Comparison of ENCODE assay signal across 13 cellular contexts in the genomic region with DNA sequence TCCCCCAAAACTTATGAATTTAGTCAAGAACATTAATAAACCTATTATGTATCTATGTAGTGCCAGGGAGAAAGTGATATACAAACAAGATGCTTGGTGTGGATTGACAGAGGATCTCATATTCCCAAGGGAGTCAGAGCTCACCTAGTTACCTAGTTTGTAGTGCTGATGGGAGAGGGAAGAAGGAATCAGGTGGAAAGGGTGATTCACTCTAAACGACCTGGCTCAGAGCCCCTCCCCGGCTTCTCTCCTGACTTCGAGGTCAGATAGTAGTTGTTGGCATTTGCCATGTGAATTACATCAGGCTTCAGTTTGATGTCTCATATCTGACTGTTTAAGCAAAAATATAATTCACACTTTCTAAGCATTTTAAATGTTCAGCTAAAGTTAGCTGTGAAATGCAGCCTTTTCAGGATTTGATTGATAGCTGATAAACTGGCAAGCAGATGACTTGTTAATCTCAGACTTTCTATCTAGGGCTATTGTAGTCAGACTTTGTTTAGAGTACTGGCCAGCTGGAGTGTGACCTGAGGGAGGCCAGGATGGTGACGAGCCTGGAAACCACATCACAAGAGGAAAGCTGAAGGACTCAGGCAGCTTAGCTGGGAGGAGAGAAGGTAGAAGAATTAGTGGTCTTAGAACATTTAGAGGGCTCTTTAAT.
A peak's percentile ranks its signal among the peaks of the same experiment; 100 is the strongest.
DNase-seq lines count a peak whose midpoint lies in the region; ATAC-seq and TF ChIP-seq lines count a peak whose summit lies in the region.
"Had no signal": no experiment of that assay in that cellular context is flagged by ENCODE, and none has a peak within 500 bp of the region (broad histone marks: within the 10 kb centered on the region; RNA-seq: fewer than 3 reads in every experiment).

No MANE protein-coding gene starts in this region.

- H3K4me3 ChIP-seq in right atrium auricular region (no peak overlapping the region), WERI-Rb-1 (ENCODE audit: low read depth, low read length) (no peak overlapping the region)

- H3K27me3 ChIP-seq in right atrium auricular region (no peaks in the 10 kb centered on the region), WERI-Rb-1 (ENCODE audit: insufficient read depth, low read depth, severe bottlenecking) (no peaks in the 10 kb centered on the region)

- TF ChIP-seq CTCF in right atrium auricular region (IDR thresholded peaks at IDR 0.05), result no peak
- no peak for TF ChIP-seq CTCF in WERI-Rb-1 (IDR thresholded peaks at IDR 0.05; ENCODE audit: low read depth, low read length)

- no peaks in the 10 kb centered on the region for H3K9me3 ChIP-seq in right atrium auricular region
- peaks cover 3% of the 10 kb centered on the region for H3K9me3 ChIP-seq in WERI-Rb-1 (ENCODE audit: severe bottlenecking)

- intact Hi-C loops in left ventricle myocardium superior (cut with micrococcal nuclease), result no loop called here

- H3K4me1 ChIP-seq in right atrium auricular region, result no peaks in the 10 kb centered on the region

- peak; percentile 73 for ATAC-seq in left ventricle myocardium superior
- ATAC-seq in HG03175 (IDR thresholded peaks at IDR 0.05; ENCODE audit: unreplicated experiment), result no peak
- ATAC-seq in HG02885 (IDR thresholded peaks at IDR 0.05; ENCODE audit: poor library complexity, unreplicated experiment), result no peak
- ATAC-seq: stimulated activated naive CD8-positive, alpha-beta T cell treated with anti-CD3 and anti-CD28 coated beads, Interleukin-15, amount 100 ng/mL, for 72 hours had no signal

- H3K27ac ChIP-seq in right atrium auricular region (no peak overlapping the region), WERI-Rb-1 (no peak overlapping the region)

- H3K36me3 ChIP-seq in right atrium auricular region (no peaks in the 10 kb centered on the region), WERI-Rb-1 (no peaks in the 10 kb centered on the region)

- DNase-seq in left ventricle myocardium superior, result no peak
- no peak for DNase-seq in right atrium auricular region (ENCODE audit: low spot score)
- peak; percentile 60 for DNase-seq in WERI-Rb-1
- DNase-seq in islet precursor cell, result peak; percentile 73
- no peak for DNase-seq in cerebellar nuclear complex (lab: John Stamatoyannopoulos, UW)
- DNase-seq in GM19240 (ENCODE audit: insufficient read length, low spot score), result no peak
- DNase-seq: activated CD4-positive, alpha-beta memory T cell treated with anti-CD3 and anti-CD28 coated beads for 36 hours; HCEC 1CT; NCI-H446 treated with DMSO at 0.1 percent for 48 hours; stimulated activated CD4-positive, alpha-beta T cell treated with anti-CD3 and anti-CD28 coated beads, Interleukin-4, amount 100 ng/mL, for 1 hour; stimulated activated naive CD8-positive, alpha-beta T cell treated with anti-CD3 and anti-CD28 coated beads, Interleukin-15, amount 100 ng/mL, for 72 hours had no signal

Comparison
In these comparisons a context has a peak if more than half of its experiments do, and no peak if none do; other contexts are left out.
1. DNase-seq: peak in WERI-Rb-1 (single experiment) and islet precursor cell (single experiment); none in left ventricle myocardium superior (single experiment), right atrium auricular region (single experiment), cerebellar nuclear complex (0 of 2) and GM19240 (single experiment).